Comparison of ENCODE assay signal across 8 cellular contexts in genomic region chr5:151448038-151448985, GRCh38. TPM values are rescaled to one million over a fixed set of nuclear protein-coding genes. Genes with fewer than 3 reads are reported as not detected.
DNase-seq lines count a peak whose midpoint lies in the region; ATAC-seq, FAIRE-seq and TF ChIP-seq lines count a peak whose summit lies in the region.

No MANE protein-coding gene starts in this region.

- no peak for ATAC-seq in HG03457 (IDR thresholded peaks at IDR 0.05; ENCODE audit: unreplicated experiment)

- peak; percentile 59 for FAIRE-seq in GM18507 (lab: Jason Lieb, UNC)

- H3K4me1 Mint-ChIP-seq in T-helper 2 cell treated with Interferon-gamma antibody and Interleukin-4, amounts not matched to agents 5 μg/mL and 100 μg/mL, for 36 hours (ENCODE audit: low read depth), result peaks cover 17% of the 10 kb centered on the region

- DNase-seq in A673 (ENCODE audit: low spot score), result peak; percentile 10
- no peak for DNase-seq in GM18507 (ENCODE audit: extremely low spot score, insufficient read length, low read depth)
- DNase-seq in HT1080 (ENCODE audit: low read depth), result peak; percentile 18
- peak; percentile 20 for DNase-seq in T-helper 2 cell treated with Interferon-gamma antibody and Interleukin-4, amounts not matched to agents 5 μg/mL and 100 μg/mL, for 36 hours (ENCODE audit: low spot score)
- no peak for DNase-seq in coronary artery (ENCODE audit: low spot score)
- peak; percentile 13 to 15 for DNase-seq in lung microvascular endothelial cell (ENCODE audit: low read depth in 2 of 2)
- DNase-seq in superior temporal gyrus (ENCODE audit: extremely low spot score), result peak; percentile 64

- intact Hi-C loops in A673 (cut with micrococcal nuclease; ENCODE audit: unreplicated experiment), result no loop called here

- H3K9me3 ChIP-seq in A673 (ENCODE audit: low read depth, low read length, poor library complexity, severe bottlenecking), result no peaks in the 10 kb centered on the region

- H3K4me1 ChIP-seq in A673 (ENCODE audit: insufficient read depth, low read length, poor library complexity, severe bottlenecking), result peaks cover 5% of the 10 kb centered on the region

- CTCF ChIA-PET in A673 (lab: Charles Lee), result interaction anchor here (1.2 to 1.8 kb wide), 3 partner anchors 16 to 204 kb away, joined by 3 to 28 read pairs (median 3); no protein-coding TSS in a partner anchor

- no peak overlapping the region for H3K27ac ChIP-seq in A673 (ENCODE audit: low read depth, low read length, poor library complexity, severe bottlenecking)
- H3K27ac ChIP-seq in coronary artery, result peak overlapping the region in 1 of 2 donors; percentile 81

- H3K27me3 ChIP-seq in A673 (replicated peaks; ENCODE audit: insufficient read depth, low read depth, low read length, poor library complexity), result no peaks in the 10 kb centered on the region

- H3K4me3 Mint-ChIP-seq in T-helper 2 cell treated with Interferon-gamma antibody and Interleukin-4, amounts not matched to agents 5 μg/mL and 100 μg/mL, for 36 hours, result peak overlapping the region; percentile 97

- no peaks in the 10 kb centered on the region for H3K9me3 Mint-ChIP-seq in T-helper 2 cell treated with Interferon-gamma antibody and Interleukin-4, amounts not matched to agents 5 μg/mL and 100 μg/mL, for 36 hours

- H3K36me3 ChIP-seq in A673 (ENCODE audit: insufficient read depth, low read length, poor library complexity, severe bottlenecking), result no peaks in the 10 kb centered on the region

- peak overlapping the region; percentile 91 for H3K27ac Mint-ChIP-seq in T-helper 2 cell treated with Interferon-gamma antibody and Interleukin-4, amounts not matched to agents 5 μg/mL and 100 μg/mL, for 36 hours

- POLR2A ChIA-PET in A673 (lab: Charles Lee; ENCODE audit: low non-redundant PET), result interaction anchor here (0.6 kb wide), 1 partner anchor 11 kb away, joined by 3 read pairs; no protein-coding TSS in a partner anchor

- TSS peak; percentile 56 for BruUV-seq in A673 (replicated peaks; lab: Mats Ljungman, UMichigan)

- TF ChIP-seq CTCF in A673 (conservative IDR thresholded peaks at IDR 0.05; ENCODE audit: low read depth, low read length) (0 out of 2 replicates have a peak, but pooled peaks have one; percentile 8), coronary artery (IDR thresholded peaks at IDR 0.05) (no peak)

- no peaks in the 10 kb centered on the region for H3K36me3 Mint-ChIP-seq in T-helper 2 cell treated with Interferon-gamma antibody and Interleukin-4, amounts not matched to agents 5 μg/mL and 100 μg/mL, for 36 hours (ENCODE audit: low read depth)

- H3K4me3 ChIP-seq in A673 (ENCODE audit: low read depth, low read length, poor library complexity, severe bottlenecking) (peak overlapping the region; percentile 69), coronary artery (peak overlapping the region; percentile 89)

- H3K27me3 Mint-ChIP-seq in T-helper 2 cell treated with Interferon-gamma antibody and Interleukin-4, amounts not matched to agents 5 μg/mL and 100 μg/mL, for 36 hours (ENCODE audit: low read depth), result peaks cover 28% of the 10 kb centered on the region

RNA-seq across cellular contexts. Expression of gene SLC36A1, which starts 0.9 kb away (rescaled TPM):
- 8.8 and 12.5 TPM in 2 replicates for total RNA-seq in A673 (2021)
- total RNA-seq in HT1080 (2014; rRNA removed; shearing (Covaris generic)), result 7.4 and 10.6 TPM in 2 replicates
- polyA plus RNA-seq in HT1080 (2015; cell fraction: cytosol; rRNA removed), result 4.2 and 4.8 TPM in 2 replicates
- polyA plus RNA-seq in HT1080 (2015; cell fraction: nucleus; rRNA removed), result 8.3 and 8.5 TPM in 2 replicates
- 1.4 and 1.5 TPM in 2 replicates for total RNA-seq in lung microvascular endothelial cell

Comparison
In these comparisons a context has a peak if more than half of its experiments do, and no peak if none do; other contexts are left out.
1. DNase-seq: peak in A673 (single experiment), HT1080 (single experiment), T-helper 2 cell treated with Interferon-gamma antibody and Interleukin-4, amounts not matched to agents 5 μg/mL and 100 μg/mL, for 36 hours (single experiment), lung microvascular endothelial cell (2 of 2) and superior temporal gyrus (single experiment); none in GM18507 (single experiment) and coronary artery (single experiment).